Comparison of ENCODE assay signal across 8 cellular contexts in the genomic region with DNA sequence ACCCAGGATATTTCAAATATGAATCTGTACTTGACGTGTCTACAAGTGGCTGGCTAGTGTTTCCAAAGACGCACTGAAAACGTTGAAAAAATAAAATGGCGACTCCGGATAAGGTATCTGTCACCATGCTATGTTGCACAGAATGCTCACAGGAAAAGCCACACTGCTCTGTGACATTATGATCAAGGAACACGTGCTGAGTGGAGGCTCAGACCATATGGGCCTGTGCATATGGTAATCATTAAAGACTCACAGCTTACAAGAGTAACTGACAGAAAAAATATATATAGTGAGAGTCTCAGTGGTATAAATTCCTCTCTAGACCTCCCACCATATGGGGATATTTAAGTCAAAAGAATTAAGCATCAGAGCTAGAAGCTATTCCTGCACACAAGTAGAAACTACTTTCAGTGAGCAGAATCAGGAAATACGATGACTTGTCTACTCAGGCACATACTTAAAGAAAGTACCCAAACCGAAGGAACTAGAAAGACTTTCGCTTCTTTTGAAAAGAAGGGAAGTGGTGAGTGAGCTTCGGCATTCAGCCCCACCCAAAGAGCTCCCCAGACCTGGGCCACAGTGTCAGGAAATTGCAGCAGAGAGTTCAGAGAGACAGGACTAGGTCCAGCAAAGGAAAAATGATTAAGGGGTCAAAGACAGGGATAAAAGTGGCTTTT.
DNase-seq lines count a peak whose midpoint lies in the region; ATAC-seq and TF ChIP-seq lines count a peak whose summit lies in the region.

No MANE protein-coding gene starts in this region.

- peak; percentile 52 for ATAC-seq in Right ventricle myocardium inferior
- ATAC-seq in HG03354 (IDR thresholded peaks at IDR 0.05; ENCODE audit: poor library complexity, severe bottlenecking, unreplicated experiment), result peak; percentile 95

- no peak overlapping the region for H3K4me3 ChIP-seq in right atrium auricular region

- DNase-seq in Right ventricle myocardium inferior (ENCODE audit: missing footprints), result no peak
- DNase-seq in right atrium auricular region (ENCODE audit: low spot score), result no peak
- peak; percentile 67 for DNase-seq in activated CD4-positive, alpha-beta T cell treated with anti-CD3 and anti-CD28 coated beads for 48 hours
- DNase-seq in globus pallidus (ENCODE audit: low spot score), result peak; percentile 35
- DNase-seq in stimulated activated CD8-positive, alpha-beta memory T cell treated with anti-CD3 and anti-CD28 coated beads, Interleukin-4, amount 100 ng/mL, for 24 hours (ENCODE audit: low read depth), result peak; percentile 26
- no peak for DNase-seq in NCI-H1105 (lab: John Stamatoyannopoulos, UW)
- DNase-seq in mesenteric fat pad (ENCODE audit: low spot score), result no peak

- H3K4me1 ChIP-seq in right atrium auricular region, result no peaks in the 10 kb centered on the region

- intact Hi-C loops in Right ventricle myocardium inferior (cut with DNase I), result no loop called here

- no peaks in the 10 kb centered on the region for H3K36me3 ChIP-seq in right atrium auricular region

- H3K27me3 ChIP-seq in right atrium auricular region, result no peaks in the 10 kb centered on the region

- no peak for TF ChIP-seq CTCF in right atrium auricular region (IDR thresholded peaks at IDR 0.05)

- H3K9me3 ChIP-seq in right atrium auricular region, result no peaks in the 10 kb centered on the region

- no peak overlapping the region for H3K27ac ChIP-seq in right atrium auricular region

Comparison
In these comparisons a context has a peak if more than half of its experiments do, and no peak if none do; other contexts are left out.
1. DNase-seq: peak in activated CD4-positive, alpha-beta T cell treated with anti-CD3 and anti-CD28 coated beads for 48 hours (single experiment), globus pallidus (single experiment) and stimulated activated CD8-positive, alpha-beta memory T cell treated with anti-CD3 and anti-CD28 coated beads, Interleukin-4, amount 100 ng/mL, for 24 hours (single experiment); none in Right ventricle myocardium inferior (single experiment), right atrium auricular region (single experiment), NCI-H1105 (single experiment) and mesenteric fat pad (single experiment).